9 cellular contexts compared by ENCODE assay signal in the genomic region with DNA sequence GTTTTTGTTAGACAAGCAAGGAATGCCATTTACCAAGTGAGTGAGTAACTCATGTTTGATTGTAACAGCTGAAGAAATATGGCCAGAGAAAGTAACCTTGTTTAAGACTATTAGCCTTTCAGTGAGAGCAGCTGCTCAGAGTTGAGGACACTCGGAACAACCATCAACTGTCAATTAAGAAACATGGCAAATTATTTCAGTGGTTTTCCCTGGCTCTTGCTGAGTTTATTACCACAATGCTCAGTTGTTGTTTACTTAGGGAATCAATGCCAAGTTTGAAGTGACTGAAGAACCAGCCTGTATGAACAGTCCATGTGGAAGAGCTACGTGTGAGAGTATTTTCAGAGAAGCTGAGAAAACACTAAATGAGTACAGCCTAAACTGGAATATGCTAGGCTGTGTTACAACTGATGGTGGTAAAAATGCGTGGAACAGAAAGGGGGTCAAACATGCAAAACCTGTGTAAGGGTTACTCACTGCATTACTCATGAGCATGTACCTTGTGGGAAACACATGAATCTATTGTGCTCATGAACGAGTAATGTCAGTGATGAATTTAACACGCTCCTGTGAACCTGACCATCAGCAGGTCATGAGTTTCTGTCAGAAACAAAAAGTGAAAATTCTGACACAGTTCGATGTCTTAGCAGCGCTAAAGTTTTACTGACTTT. TPM values are rescaled to one million over a fixed set of nuclear protein-coding genes. Genes with fewer than 3 reads are reported as not detected.
DNase-seq lines count a peak whose midpoint lies in the region; ATAC-seq and TF ChIP-seq lines count a peak whose summit lies in the region.
"Had no signal": no experiment of that assay in that cellular context is flagged by ENCODE, and none has a peak within 500 bp of the region (broad histone marks: within the 10 kb centered on the region; RNA-seq: fewer than 3 reads in every experiment).

No MANE protein-coding gene starts in this region.

- POLR2A ChIA-PET in Panc1 (lab: Charles Lee), result no interaction called here

- H2AFZ ChIP-seq in ACC112 (ENCODE audit: low read length, unreplicated experiment), result no peak overlapping the region

- H3K4me1 ChIP-seq in ACC112 (ENCODE audit: control insufficient read depth, insufficient read depth, low read length, unreplicated experiment) (peaks cover 60% of the 10 kb centered on the region), Panc1 (ENCODE audit: control insufficient read depth, insufficient read depth, low read length) (peaks cover 40% of the 10 kb centered on the region), skeletal muscle satellite cell (ENCODE audit: control insufficient read depth, insufficient read depth, low read length) (peaks cover 62% of the 10 kb centered on the region)

- H3K36me3 ChIP-seq in ACC112 (ENCODE audit: insufficient read depth, low read length) (no peaks in the 10 kb centered on the region), Panc1 (ENCODE audit: control insufficient read depth, insufficient read depth, low read length) (no peaks in the 10 kb centered on the region), skeletal muscle satellite cell (ENCODE audit: insufficient read depth, low read length) (no peaks in the 10 kb centered on the region)

- H3K4me3 ChIP-seq in ACC112 (ENCODE audit: low read depth, low read length) (no peak overlapping the region), Panc1 (ENCODE audit: low read depth in 2 of 2, low read length in 2 of 2) (peak overlapping the region in 1 of 2 experiments; percentile 24; a peak in 2 of 4 replicates), epithelial cell of esophagus (ENCODE audit: low read length) (peak overlapping the region; percentile 19), skeletal muscle satellite cell (ENCODE audit: low read length) (no peak overlapping the region)

- H3K79me2 ChIP-seq in ACC112 (ENCODE audit: control insufficient read depth, insufficient read depth, low read length, unreplicated experiment), result peaks cover 84% of the 10 kb centered on the region

- H3K4me2 ChIP-seq in skeletal muscle satellite cell (ENCODE audit: low read length), result peak overlapping the region; percentile 43

- peak; percentile 36 for DNase-seq in Panc1 (ENCODE audit: low read depth, low spot score)
- DNase-seq in epithelial cell of esophagus (ENCODE audit: low read depth), result peak; percentile 97
- no peak for DNase-seq in retina
- no peak for DNase-seq in cerebellum (ENCODE audit: low spot score)

- in situ Hi-C loops in Panc1 (cut with HindIII; ENCODE audit: low pct_unique_long_range_greater_than_20kb, low sequenced_read_pairs), result no loop called here

- TF ChIP-seq CTCF in Panc1 (IDR thresholded peaks at IDR 0.05) (no peak), epithelial cell of esophagus (IDR thresholded peaks at IDR 0.05; ENCODE audit: insufficient read depth, low read depth, low read length, missing control alignments) (no peak)

- peak overlapping the region; percentile 15; the same call in 1 of the 2 replicates for H3K27ac ChIP-seq in ACC112 (ENCODE audit: low read depth, low read length)
- H3K27ac ChIP-seq in Panc1 (ENCODE audit: low read length), result peak overlapping the region; percentile 69
- H3K27ac ChIP-seq: HL-60 had no signal

- H3K9me3 ChIP-seq in Panc1 (ENCODE audit: control insufficient read depth, insufficient read depth, low read depth, low read length), result no peaks in the 10 kb centered on the region
- no peaks in the 10 kb centered on the region for H3K9me3 ChIP-seq in skeletal muscle satellite cell (replicated peaks; ENCODE audit: low read length)

- BruUV-seq in Panc1 (replicated peaks; lab: Mats Ljungman, UMichigan), result no TSS peak

- ATAC-seq in GM18508 (IDR thresholded peaks at IDR 0.05; ENCODE audit: insufficient read depth, unreplicated experiment) (peak; percentile 63), HG02852 (IDR thresholded peaks at IDR 0.05; ENCODE audit: unreplicated experiment) (peak; percentile 81), Panc1 (peak; percentile 67)

- H3K27me3 ChIP-seq in ACC112 (ENCODE audit: insufficient read depth, low read length) (no peaks in the 10 kb centered on the region), Panc1 (ENCODE audit: control insufficient read depth, insufficient read depth, low read length) (no peaks in the 10 kb centered on the region), skeletal muscle satellite cell (ENCODE audit: control insufficient read depth, insufficient read depth, low read length) (no peaks in the 10 kb centered on the region)

- no peak overlapping the region for H3K9ac ChIP-seq in skeletal muscle satellite cell (ENCODE audit: low read depth, low read length)

- CTCF ChIA-PET in Panc1 (lab: Charles Lee), result no interaction called here

- intact Hi-C loops in Panc1 (cut with micrococcal nuclease; ENCODE audit: unreplicated experiment), result no loop called here

RNA-seq across cellular contexts. Expression of gene GNA13, which starts 33.7 kb away (rescaled TPM):
- 35.6 TPM for total RNA-seq in Panc1 (2021; ENCODE audit: unreplicated experiment)
- 13.7 TPM for polyA plus RNA-seq in Panc1 (2012; ENCODE audit: insufficient read length)
- total RNA-seq in skeletal muscle satellite cell (2012; rRNA removed), result 38.2 and 43.1 TPM in 2 replicates
- total RNA-seq in cerebellum, result 80.9 TPM

Comparison
In these comparisons a context has a peak if more than half of its experiments do, and no peak if none do; other contexts are left out.
1. DNase-seq: peak in Panc1 (single experiment) and epithelial cell of esophagus (single experiment); none in retina (single experiment) and cerebellum (single experiment).
2. Peak in every context shown above with its lines, with median percentiles within 50 percentile points of each other: ATAC-seq.